Comparison of ENCODE assay signal across 17 cellular contexts in genomic region chr1:44368471-44369151, GRCh38. TPM values are rescaled to one million over a fixed set of nuclear protein-coding genes. Genes with fewer than 3 reads are reported as not detected.
A peak's percentile ranks its signal among the peaks of the same experiment; 100 is the strongest.
DNase-seq lines count a peak whose midpoint lies in the region; ATAC-seq, FAIRE-seq and TF ChIP-seq lines count a peak whose summit lies in the region.
"Had no signal": no experiment of that assay in that cellular context is flagged by ENCODE, and none has a peak within 500 bp of the region (broad histone marks: within the 10 kb centered on the region; RNA-seq: fewer than 3 reads in every experiment).

No MANE protein-coding gene starts in this region.

- H3K27me3 ChIP-seq in SK-N-SH (ENCODE audit: insufficient read depth) (peaks cover 21% of the 10 kb centered on the region; the same call in 1 of the 2 replicates), mesenchymal stem cell (ENCODE audit: control insufficient read depth in 1 of 2, insufficient read depth in 1 of 2, low read length in 2 of 2) (peaks cover 43 to 64% of the 10 kb centered on the region in 2 experiments), small intestine (ENCODE audit: control insufficient read depth in 2 of 2, insufficient read depth in 2 of 2, low read length in 2 of 2) (no peaks in the 10 kb centered on the region)

- H3K36me3 ChIP-seq in SK-N-SH (replicated peaks in 1 of 2; ENCODE audit: control insufficient read depth in 1 of 2, insufficient read depth in 2 of 2, low read length in 1 of 2) (no peaks in the 10 kb centered on the region), mesenchymal stem cell (ENCODE audit: control insufficient read depth in 1 of 2, insufficient read depth in 2 of 2, low read depth in 1 of 2, low read length in 2 of 2) (no peaks in the 10 kb centered on the region), small intestine (ENCODE audit: control insufficient read depth in 2 of 2, insufficient read depth in 2 of 2, low read length in 2 of 2) (no peaks in the 10 kb centered on the region)

- H2BK12ac ChIP-seq in mesenchymal stem cell (ENCODE audit: low read length in 2 of 2): no peak overlapping the region

- H3K18ac ChIP-seq in mesenchymal stem cell (ENCODE audit: low read depth in 1 of 2, low read length in 2 of 2): no peak overlapping the region

- H3K23ac ChIP-seq in mesenchymal stem cell (ENCODE audit: low read length in 2 of 2): no peak overlapping the region

- peak overlapping the region; percentile 27 for H3K4me3 Mint-ChIP-seq in type B pancreatic cell

- no peak overlapping the region for H2AFZ ChIP-seq in SK-N-SH (ENCODE audit: low read depth)
- H2AFZ ChIP-seq in mesenchymal stem cell (ENCODE audit: low read depth, low read length): no peak overlapping the region

- H3K27me3 Mint-ChIP-seq in type B pancreatic cell: peaks cover 34% of the 10 kb centered on the region

- H3F3A ChIP-seq in SK-N-SH (replicated peaks; ENCODE audit: insufficient read depth): no peaks in the 10 kb centered on the region

- H3K27ac Mint-ChIP-seq in type B pancreatic cell: peak overlapping the region; percentile 37

- no peak for TF ChIP-seq RAD21 in SK-N-SH (IDR thresholded peaks at IDR 0.05; ENCODE audit: low read length)

- H3K9ac ChIP-seq in SK-N-SH (no peak overlapping the region), mesenchymal stem cell (ENCODE audit: low read length) (no peak overlapping the region)

- H3K36me3 Mint-ChIP-seq in type B pancreatic cell: no peaks in the 10 kb centered on the region

- H3K4me2 ChIP-seq in SK-N-SH (no peak overlapping the region), mesenchymal stem cell (ENCODE audit: low read length, poor library complexity, severe bottlenecking) (no peak overlapping the region)

- no peak overlapping the region for H3K14ac ChIP-seq in mesenchymal stem cell (ENCODE audit: low read length in 2 of 2)

- H3K4me3 ChIP-seq in SK-N-SH (ENCODE audit: low read depth in 2 of 2, low read length in 1 of 2) (no peak overlapping the region), cardiac fibroblast (replicated peaks in 1 of 2; ENCODE audit: low read depth in 2 of 2, low read length in 2 of 2) (no peak overlapping the region), mesenchymal stem cell (ENCODE audit: insufficient read depth in 1 of 2, low read depth in 1 of 2, low read length in 2 of 2) (no peak overlapping the region), small intestine (ENCODE audit: low read depth in 1 of 2, low read length in 2 of 2) (no peak overlapping the region)

- no peak for TF ChIP-seq CTCF in SK-N-SH (IDR thresholded peaks at IDR 0.05)
- no peak for TF ChIP-seq CTCF in cardiac fibroblast (IDR thresholded peaks at IDR 0.05; ENCODE audit: low read depth, low read length)
- no peak for TF ChIP-seq CTCF in type B pancreatic cell (conservative IDR thresholded peaks at IDR 0.05)

- peaks cover 16% of the 10 kb centered on the region for H3K4me1 Mint-ChIP-seq in type B pancreatic cell (ENCODE audit: unreplicated experiment)

- CTCF ChIA-PET in SK-N-SH (lab: Yijun Ruan, JAX): no interaction called here

- no peaks in the 10 kb centered on the region for H3K9me2 ChIP-seq in SK-N-SH

- WGBS in SK-N-SH (ENCODE audit: low lambda C conversion rate): 59% methylated on average over 12 of the region's 12 CpGs
- 76% methylated on average over 12 of the region's 12 CpGs for WGBS in mesenchymal stem cell
- 84 to 89% (median 86%) methylated on average over 12 of the region's 12 CpGs for WGBS in small intestine, 3 donors

- H3K9me3 ChIP-seq in SK-N-SH (no peaks in the 10 kb centered on the region), mesenchymal stem cell (ENCODE audit: control insufficient read depth, low read length) (no peaks in the 10 kb centered on the region), small intestine (ENCODE audit: control insufficient read depth, low read depth) (no peaks in the 10 kb centered on the region)

- H3K79me2 ChIP-seq in SK-N-SH (ENCODE audit: insufficient read depth): no peaks in the 10 kb centered on the region

- no peak overlapping the region for H2BK15ac ChIP-seq in mesenchymal stem cell (ENCODE audit: low read depth, poor library complexity, severe bottlenecking)

- peak; percentile 59 for ATAC-seq in SK-N-SH treated with all-trans-retinoic acid at 6 μM for 48 hours
- ATAC-seq in stimulated activated naive CD8-positive, alpha-beta T cell treated with anti-CD3 and anti-CD28 coated beads, Interleukin-15, Interleukin-2, amounts not matched to agents 100 U/mL and 50 U/mL, for 24 hours: no peak
- ATAC-seq: HCT116, PC-3 had no signal

- DNase-seq in SK-N-SH (no peak), cardiac fibroblast (ENCODE audit: low read depth in 2 of 2) (peak; percentile 5 to 14), mesenchymal stem cell (no peak), type B pancreatic cell (ENCODE audit: extremely low spot score, unreplicated experiment) (no peak), small intestine (no peak), AG08396 (ENCODE audit: low spot score) (no peak)
- DNase-seq in stimulated activated naive CD8-positive, alpha-beta T cell treated with anti-CD3 and anti-CD28 coated beads, Interleukin-15, Interleukin-2, amounts not matched to agents 100 U/mL and 50 U/mL, for 24 hours: no peak
- DNase-seq: C1 segment of cervical spinal cord, EL, MV-4-11, NCI-H1436, NCI-H2029 treated with DMSO at 0.1 percent for 48 hours, NCI-H226, NCI-H69, PC-3 had no signal

- no peaks in the 10 kb centered on the region for H3K79me1 ChIP-seq in mesenchymal stem cell (replicated peaks; ENCODE audit: low read length, poor library complexity, severe bottlenecking)

- H2BK120ac ChIP-seq in mesenchymal stem cell (ENCODE audit: low read depth, low read length): no peak overlapping the region

- H3K4ac ChIP-seq in mesenchymal stem cell (ENCODE audit: low read depth in 1 of 2, low read length in 2 of 2): no peak overlapping the region

- H4K8ac ChIP-seq in mesenchymal stem cell (ENCODE audit: low read length): no peak overlapping the region

- H2BK5ac ChIP-seq in mesenchymal stem cell (ENCODE audit: low read depth, low read length, poor library complexity, severe bottlenecking): no peak overlapping the region

- H2AK5ac ChIP-seq in mesenchymal stem cell (ENCODE audit: low read length, severe bottlenecking): no peak overlapping the region

- POLR2A ChIA-PET in SK-N-SH (lab: Yijun Ruan, JAX): no interaction called here

- H3K27ac ChIP-seq in SK-N-SH (ENCODE audit: low read depth in 2 of 2, low read length in 1 of 2) (no peak overlapping the region), mesenchymal stem cell (ENCODE audit: low read length, poor library complexity, severe bottlenecking) (no peak overlapping the region), small intestine (ENCODE audit: low read depth in 1 of 2, low read length in 1 of 2) (no peak overlapping the region)

- no peak for FAIRE-seq in small intestine (lab: Jason Lieb, UNC)

- TF ChIP-seq EP300 in SK-N-SH (IDR thresholded peaks at IDR 0.05; ENCODE audit: borderline replicate concordance in 1 of 2, low read depth in 1 of 2, low read length in 1 of 2): no peak

- H3K4me1 ChIP-seq in SK-N-SH (ENCODE audit: control insufficient read depth in 1 of 2, insufficient read depth in 2 of 2, low read depth in 1 of 2, low read length in 1 of 2) (no peaks in the 10 kb centered on the region), mesenchymal stem cell (ENCODE audit: control insufficient read depth, insufficient read depth, low read depth, low read length) (no peaks in the 10 kb centered on the region), small intestine (ENCODE audit: control insufficient read depth in 2 of 2, insufficient read depth in 1 of 2, low read depth in 1 of 2, low read length in 1 of 2) (no peaks in the 10 kb centered on the region)

- no peaks in the 10 kb centered on the region for H4K20me1 ChIP-seq in SK-N-SH (ENCODE audit: insufficient read depth)

- H3K9me3 Mint-ChIP-seq in type B pancreatic cell: no peaks in the 10 kb centered on the region

- peak overlapping the region; percentile 8 for H4K91ac ChIP-seq in mesenchymal stem cell (ENCODE audit: low read length)

TF ChIP-seq in SK-N-SH treated with all-trans-retinoic acid at 6 μM for 48 hours, 23 proteins besides CTCF, POLR2A, EP300 and RAD21 (continues in another document):
- TF ChIP-seq TCF4 (CRISPR knock-in tag; IDR thresholded peaks at IDR 0.05; ENCODE audit: borderline replicate concordance): no peak
- TF ChIP-seq ZNF565 (CRISPR knock-in tag; conservative IDR thresholded peaks at IDR 0.05; ENCODE audit: low read depth): no peak

TF ChIP-seq in SK-N-SH, 30 proteins besides CTCF, POLR2A, EP300 and RAD21 (continues in another document):
- TF ChIP-seq USF1 (IDR thresholded peaks at IDR 0.05; ENCODE audit: borderline replicate concordance, low read depth) (no peak), TAF1 (IDR thresholded peaks at IDR 0.05; ENCODE audit: borderline replicate concordance, low read depth, low read length) (no peak)

RNA-seq across cellular contexts. Expression of gene ERI3, which starts 13.6 kb away (rescaled TPM):
- 60.7 and 68.5 TPM in 2 replicates for polyA plus RNA-seq in SK-N-SH (2012; rRNA removed)
- polyA plus RNA-seq in SK-N-SH (2012; cell fraction: cytosol; rRNA removed): 38.4 and 52.6 TPM in 2 replicates
- 69.8 and 71.6 TPM in 2 replicates for polyA plus RNA-seq in SK-N-SH (2012; cell fraction: nucleus; rRNA removed)
- 40.9 TPM for polyA plus RNA-seq in mesenchymal stem cell (2013, experiment 1 of 2)
- 42.1 TPM for polyA plus RNA-seq in mesenchymal stem cell (2013, experiment 2 of 2)
- 54.7 and 72.7 TPM in 2 replicates for total RNA-seq in type B pancreatic cell (ENCODE audit: low replicate concordance)
- polyA plus RNA-seq in small intestine: 10 to 100 TPM; 26.5 to 50.1 (median 27.6) TPM

RNA-seq across cellular contexts. Expression of gene RNF220, which starts 36.4 kb away (rescaled TPM):
- 83.7 and 85.2 TPM in 2 replicates for polyA plus RNA-seq in SK-N-SH (2012; rRNA removed)
- 60.9 and 78.5 TPM in 2 replicates for polyA plus RNA-seq in SK-N-SH (2012; cell fraction: cytosol; rRNA removed)
- 90.5 and 107 TPM in 2 replicates for polyA plus RNA-seq in SK-N-SH (2012; cell fraction: nucleus; rRNA removed)
- polyA plus RNA-seq in mesenchymal stem cell (2013, experiment 1 of 2): 54.2 TPM
- 50.2 TPM for polyA plus RNA-seq in mesenchymal stem cell (2013, experiment 2 of 2)
- total RNA-seq in type B pancreatic cell (ENCODE audit: low replicate concordance): 87.1 and 101 TPM in 2 replicates
- 10 to 100 TPM; 52.6 to 85.2 (median 64.6) TPM for polyA plus RNA-seq in small intestine

Comparison
In these comparisons a context has a peak if more than half of its experiments do, and no peak if none do; other contexts are left out.
1. DNase-seq: peak in cardiac fibroblast (2 of 2); none in SK-N-SH (single experiment), mesenchymal stem cell (single experiment), type B pancreatic cell (single experiment), stimulated activated naive CD8-positive, alpha-beta T cell treated with anti-CD3 and anti-CD28 coated beads, Interleukin-15, Interleukin-2, amounts not matched to agents 100 U/mL and 50 U/mL, for 24 hours (single experiment), small intestine (single experiment) and AG08396 (single experiment).